In genomic region chr2:231932985-231933915, GRCh38 we compare ENCODE assay signal across 1 cellular context.
TF ChIP-seq lines count a peak whose summit lies in the region.

No MANE protein-coding gene starts in this region.

TF ChIP-seq in H1, 55 proteins besides CTCF, POLR2A, EP300 and RAD21:
- no peak for TF ChIP-seq JUN (IDR thresholded peaks at IDR 0.05; ENCODE audit: low read depth, low read length)
- TF ChIP-seq KDM4A (IDR thresholded peaks at IDR 0.05; ENCODE audit: low read depth, low read length, severe bottlenecking): no peak
